7 cellular contexts compared by ENCODE assay signal in genomic region chr7:91941450-91941849, GRCh38. TPM values are rescaled to one million over a fixed set of nuclear protein-coding genes. Genes with fewer than 3 reads are reported as not detected.
DNase-seq lines count a peak whose midpoint lies in the region; ATAC-seq and TF ChIP-seq lines count a peak whose summit lies in the region.

No MANE protein-coding gene starts in this region.

- H3K36me3 ChIP-seq in tibial artery = no peaks in the 10 kb centered on the region

- H3K4me1 ChIP-seq in tibial artery = peaks cover 0 to 35% (median 19%) of the 10 kb centered on the region in 4 donors

- ATAC-seq in HG03039 (IDR thresholded peaks at IDR 0.05; ENCODE audit: unreplicated experiment) (peak; percentile 28), esophagus mucosa (peak; percentile 57)

- no peak for TF ChIP-seq CTCF in GM13976 (IDR thresholded peaks at IDR 0.05; ENCODE audit: borderline replicate concordance, control extremely low read depth, extremely low read depth, insufficient read depth, missing control alignments)
- TF ChIP-seq CTCF in tibial artery (IDR thresholded peaks at IDR 0.05) = no peak

- in situ Hi-C loops in GM13976 (cut with MboI; ENCODE audit: low sequenced_read_pairs, unreplicated experiment) = no loop called here

- no peaks in the 10 kb centered on the region for H3K9me3 ChIP-seq in tibial artery

- H3K27ac ChIP-seq in tibial artery = peak overlapping the region; percentile 96 to 98

- H3K27me3 ChIP-seq in tibial artery = no peaks in the 10 kb centered on the region

- DNase-seq in GM13976 (ENCODE audit: low spot score) (peak; percentile 27), NCI-H82 treated with DMSO at 0.1 percent for 48 hours (lab: John Stamatoyannopoulos, UW; ENCODE audit: unreplicated experiment) (peak; percentile 71), activated T-cell treated with anti-CD3 and anti-CD28 coated beads for 24 hours (ENCODE audit: low read depth) (peak; percentile 18), myocyte (ENCODE audit: low read depth) (peak; percentile 94), tibial artery (peak in 1 of 2 donors; percentile 32)

- intact Hi-C loops in tibial artery (cut with DNase I; ENCODE audit: low total_unique reads) = no loop called here

- peak overlapping the region; percentile 81 to 90 for H3K4me3 ChIP-seq in tibial artery

RNA-seq across cellular contexts. Expression of gene AKAP9, which starts 0.8 kb away (rescaled TPM):
- 42.3 TPM for total RNA-seq in esophagus mucosa
- total RNA-seq in myocyte = 172 and 182 TPM in 2 replicates
- polyA plus RNA-seq in myocyte (2012) = 14.7 TPM
